In the genomic region with DNA sequence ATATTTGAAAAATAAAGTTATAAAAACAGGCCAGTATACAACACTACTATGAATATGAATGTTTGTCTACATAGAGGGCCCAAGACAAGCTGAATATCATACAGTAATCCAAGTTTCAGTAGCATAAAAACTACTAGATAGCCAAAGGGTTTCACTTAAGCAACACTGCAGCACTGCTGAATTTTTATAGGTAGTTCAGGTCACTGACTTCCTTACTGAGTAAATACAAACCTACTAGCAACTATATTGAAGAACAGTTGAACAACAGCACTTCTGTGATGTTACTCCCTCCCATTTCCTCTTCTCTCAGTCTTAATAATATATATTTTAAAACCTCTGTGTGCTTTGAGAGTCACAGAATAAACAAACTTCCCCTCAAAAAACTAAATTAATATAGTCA, we compare ENCODE assay signal across 10 cellular contexts. TPM values are rescaled to one million over a fixed set of nuclear protein-coding genes. Genes with fewer than 3 reads are reported as not detected.
DNase-seq lines count a peak whose midpoint lies in the region; ATAC-seq and TF ChIP-seq lines count a peak whose summit lies in the region.
"Had no signal": no experiment of that assay in that cellular context is flagged by ENCODE, and none has a peak within 500 bp of the region (broad histone marks: within the 10 kb centered on the region; RNA-seq: fewer than 3 reads in every experiment).

No MANE protein-coding gene starts in this region.

- H3K27ac Mint-ChIP-seq in activated naive CD4-positive, alpha-beta T cell treated with anti-CD3 and anti-CD28 coated beads, Interleukin-2, amount 10 ng/mL, durations not matched to agents 7 days and 5 days, result peak overlapping the region; percentile 30

- TF ChIP-seq POLR2A in vagina (IDR thresholded peaks at IDR 0.05), result no peak

- DNase-seq in activated naive CD4-positive, alpha-beta T cell treated with anti-CD3 and anti-CD28 coated beads, Interleukin-2, amount 10 ng/mL, durations not matched to agents 7 days and 5 days, result no peak
- DNase-seq in activated naive CD4-positive, alpha-beta T cell (lab: John Stamatoyannopoulos, UW), result no peak
- DNase-seq in colonic mucosa, result no peak
- no peak for DNase-seq in vagina (ENCODE audit: extremely low spot score in 2 of 2)
- DNase-seq in NCI-H1694 treated with DMSO at 0.1 percent for 48 hours (lab: John Stamatoyannopoulos, UW), result no peak
- no peak for DNase-seq in NCI-H524 (lab: John Stamatoyannopoulos, UW)
- DNase-seq: activated gamma-delta T cell treated with Interleukin-2 at 50 U/mL for 16 hours; effector memory CD4-positive, alpha-beta T cell had no signal

- H3K9me3 ChIP-seq in colonic mucosa, result no peaks in the 10 kb centered on the region
- H3K9me3 ChIP-seq in vagina, result no peaks in the 10 kb centered on the region

- H3K36me3 Mint-ChIP-seq in activated naive CD4-positive, alpha-beta T cell treated with anti-CD3 and anti-CD28 coated beads, Interleukin-2, amount 10 ng/mL, durations not matched to agents 7 days and 5 days, result peaks cover 51% of the 10 kb centered on the region

- peaks cover 34% of the 10 kb centered on the region for H3K4me1 Mint-ChIP-seq in activated naive CD4-positive, alpha-beta T cell treated with anti-CD3 and anti-CD28 coated beads, Interleukin-2, amount 10 ng/mL, durations not matched to agents 7 days and 5 days

- no peak overlapping the region for H3K4me3 Mint-ChIP-seq in activated naive CD4-positive, alpha-beta T cell treated with anti-CD3 and anti-CD28 coated beads, Interleukin-2, amount 10 ng/mL, durations not matched to agents 7 days and 5 days

- CTCF ChIA-PET in activated naive CD4-positive, alpha-beta T cell treated with anti-CD3 and anti-CD28 coated beads, Interleukin-2, amount 10 ng/mL, durations not matched to agents 7 days and 5 days (lab: Charles Lee), result interaction anchor here (1.5 kb wide), 1 partner anchor 34 kb away, joined by 3 read pairs; no protein-coding TSS in a partner anchor

- H3K27me3 ChIP-seq in colonic mucosa, result no peaks in the 10 kb centered on the region
- no peaks in the 10 kb centered on the region for H3K27me3 ChIP-seq in vagina

- ATAC-seq in HG03159 (IDR thresholded peaks at IDR 0.05; ENCODE audit: unreplicated experiment) (peak; percentile 71), esophagus mucosa (no peak)

- no peak for TF ChIP-seq CTCF in colonic mucosa (IDR thresholded peaks at IDR 0.05)
- no peak for TF ChIP-seq CTCF in vagina (IDR thresholded peaks at IDR 0.05)

- H3K27ac ChIP-seq in colonic mucosa (peak overlapping the region; percentile 8), vagina (peak overlapping the region; percentile 2)

- no peaks in the 10 kb centered on the region for H3K36me3 ChIP-seq in colonic mucosa
- H3K36me3 ChIP-seq in vagina, result peaks cover 0 to 13% of the 10 kb centered on the region in 2 donors

- H3K9ac ChIP-seq in colonic mucosa (ENCODE audit: low read depth in 2 of 2, low read length in 2 of 2), result no peak overlapping the region

- H3K4me3 ChIP-seq in colonic mucosa (no peak overlapping the region), vagina (no peak overlapping the region)

- H3K9me3 Mint-ChIP-seq in activated naive CD4-positive, alpha-beta T cell treated with anti-CD3 and anti-CD28 coated beads, Interleukin-2, amount 10 ng/mL, durations not matched to agents 7 days and 5 days, result no peaks in the 10 kb centered on the region

- intact Hi-C loops in colonic mucosa (cut with DNase I) (no loop called here), vagina (cut with DNase I) (loop anchor here (10.0 kb wide), 1 partner anchor 183 kb away; no protein-coding TSS in a partner anchor)

- no peaks in the 10 kb centered on the region for H3K27me3 Mint-ChIP-seq in activated naive CD4-positive, alpha-beta T cell treated with anti-CD3 and anti-CD28 coated beads, Interleukin-2, amount 10 ng/mL, durations not matched to agents 7 days and 5 days

- H3K4me1 ChIP-seq in colonic mucosa (no peaks in the 10 kb centered on the region), vagina (peaks cover 13% of the 10 kb centered on the region)

RNA-seq across cellular contexts. Expression of a gene that starts 42.7 kb away (rescaled TPM):
- total RNA-seq in colonic mucosa (10 to 100 TPM; 21.6 to 26.6 TPM), vagina (21.6 TPM), esophagus mucosa (21.7 TPM)
